9 cellular contexts compared by ENCODE assay signal in genomic region chr6:128491041-128491642, GRCh38. TPM values are rescaled to one million over a fixed set of nuclear protein-coding genes. Genes with fewer than 3 reads are reported as not detected.
DNase-seq lines count a peak whose midpoint lies in the region; ATAC-seq and TF ChIP-seq lines count a peak whose summit lies in the region.
"Had no signal": no experiment of that assay in that cellular context is flagged by ENCODE, and none has a peak within 500 bp of the region (broad histone marks: within the 10 kb centered on the region; RNA-seq: fewer than 3 reads in every experiment).

No MANE protein-coding gene starts in this region.

- no peak for TF ChIP-seq CTCF in activated CD8-positive, alpha-beta T cell treated with anti-CD3 and anti-CD28 coated beads for 36 hours (IDR thresholded peaks at IDR 0.05)
- no peak for TF ChIP-seq CTCF in retinal pigment epithelial cell (conservative IDR thresholded peaks at IDR 0.05; ENCODE audit: low read depth, low read length)

- CTCF ChIA-PET in activated CD8-positive, alpha-beta T cell treated with anti-CD3 and anti-CD28 coated beads for 36 hours (lab: Charles Lee) = no interaction called here

- H3K4me1 Mint-ChIP-seq in activated CD8-positive, alpha-beta T cell treated with anti-CD3 and anti-CD28 coated beads for 36 hours (ENCODE audit: low read depth) = no peaks in the 10 kb centered on the region
- H3K4me1 Mint-ChIP-seq: central memory CD8-positive, alpha-beta T cell had no signal

- DNase-seq in activated CD8-positive, alpha-beta T cell treated with anti-CD3 and anti-CD28 coated beads for 36 hours = no peak
- no peak for DNase-seq in left cardiac atrium
- peak; percentile 79 for DNase-seq in retinal pigment epithelial cell (ENCODE audit: low read depth)
- no peak for DNase-seq in NCI-H187 treated with DMSO at 0.1 percent for 48 hours (lab: John Stamatoyannopoulos, UW)
- no peak for DNase-seq in G401 (ENCODE audit: low spot score)
- DNase-seq in H4 (ENCODE audit: low spot score) = no peak

- peaks cover 3% of the 10 kb centered on the region for H3K27me3 Mint-ChIP-seq in activated CD8-positive, alpha-beta T cell treated with anti-CD3 and anti-CD28 coated beads for 36 hours

- no peaks in the 10 kb centered on the region for H3K9me3 Mint-ChIP-seq in activated CD8-positive, alpha-beta T cell treated with anti-CD3 and anti-CD28 coated beads for 36 hours
- H3K9me3 Mint-ChIP-seq: central memory CD8-positive, alpha-beta T cell had no signal

- intact Hi-C loops in activated CD8-positive, alpha-beta T cell treated with anti-CD3 and anti-CD28 coated beads for 36 hours (cut with micrococcal nuclease) = no loop called here
- intact Hi-C loops in left cardiac atrium (cut with DNase I) = no loop called here

- H3K4me3 Mint-ChIP-seq in activated CD8-positive, alpha-beta T cell treated with anti-CD3 and anti-CD28 coated beads for 36 hours = peak overlapping the region; percentile 42
- H3K4me3 Mint-ChIP-seq: central memory CD8-positive, alpha-beta T cell had no signal

- no peak overlapping the region for H3K27ac Mint-ChIP-seq in activated CD8-positive, alpha-beta T cell treated with anti-CD3 and anti-CD28 coated beads for 36 hours

- peak overlapping the region; percentile 47 for H3K4me3 ChIP-seq in retinal pigment epithelial cell (ENCODE audit: low read length)

- in situ Hi-C loops in G401 (cut with HindIII; ENCODE audit: low sequenced_read_pairs) = no loop called here

- ATAC-seq in GM21390 (IDR thresholded peaks at IDR 0.05; ENCODE audit: unreplicated experiment) (peak; percentile 5), left cardiac atrium (peak; percentile 8 to 18), GM18907 (IDR thresholded peaks at IDR 0.05; ENCODE audit: unreplicated experiment) (no peak)
- ATAC-seq in activated CD8-positive, alpha-beta T cell treated with anti-CD3 and anti-CD28 coated beads for 36 hours = no peak

- POLR2A ChIA-PET in activated CD8-positive, alpha-beta T cell treated with anti-CD3 and anti-CD28 coated beads for 36 hours (lab: Charles Lee) = no interaction called here

- no peaks in the 10 kb centered on the region for H3K36me3 Mint-ChIP-seq in activated CD8-positive, alpha-beta T cell treated with anti-CD3 and anti-CD28 coated beads for 36 hours (ENCODE audit: low read depth)

RNA-seq across cellular contexts. Expression of gene PTPRK, which starts 29.3 kb away (rescaled TPM):
- total RNA-seq in activated CD8-positive, alpha-beta T cell treated with anti-CD3 and anti-CD28 coated beads for 36 hours = 1 to 10 TPM; 7.7 to 8.9 TPM
- total RNA-seq in left cardiac atrium = 10 to 100 TPM; 29.6 to 30.2 TPM
- total RNA-seq in G401 (2014; rRNA removed; shearing (Covaris generic)) = not detected in 2 replicates
- 20.7 and 24.4 TPM in 2 replicates for total RNA-seq in H4 (2014; rRNA removed; shearing (Covaris generic))

Comparison
In these comparisons a context has a peak if more than half of its experiments do, and no peak if none do; other contexts are left out.
1. ATAC-seq: peak in GM21390 (single experiment) and left cardiac atrium (2 of 2); none in activated CD8-positive, alpha-beta T cell treated with anti-CD3 and anti-CD28 coated beads for 36 hours (single experiment) and GM18907 (single experiment).